8 cellular contexts compared by ENCODE assay signal in genomic region chr3:141412087-141412935, GRCh38. TPM values are rescaled to one million over a fixed set of nuclear protein-coding genes. Genes with fewer than 3 reads are reported as not detected.
DNase-seq lines count a peak whose midpoint lies in the region; ATAC-seq and TF ChIP-seq lines count a peak whose summit lies in the region.

No MANE protein-coding gene starts in this region.

- H3K27ac Mint-ChIP-seq in activated T-cell treated with anti-CD3 and anti-CD28 coated beads, Interleukin-2, amount 50 U/mL, for 24 hours: peak overlapping the region; percentile 99
- H3K27ac Mint-ChIP-seq in natural killer cell treated with Interleukin-12 subunit alpha and Interleukin-12 subunit beta and Interleukin-15 and Interleukin-18, amount 100 ng/mL, for 72 hours: peak overlapping the region; percentile 96

- H3K27ac ChIP-seq in esophagus muscularis mucosa (replicated peaks in 1 of 4) (peak overlapping the region; percentile 98 to 100 (median 99)), uterus (peak overlapping the region; percentile 99 to 100)

- no peak for TF ChIP-seq CTCF in esophagus muscularis mucosa (IDR thresholded peaks at IDR 0.05)
- TF ChIP-seq CTCF in uterus (IDR thresholded peaks at IDR 0.05): no peak

- H3K4me3 ChIP-seq in esophagus muscularis mucosa (peak overlapping the region; percentile 39 to 51 (median 47)), uterus (peak overlapping the region; percentile 18 to 32)

- peak; percentile 54 for ATAC-seq in GM18907 (IDR thresholded peaks at IDR 0.05; ENCODE audit: unreplicated experiment)
- peak; percentile 56 to 78 for ATAC-seq in natural killer cell treated with Interleukin-12 subunit alpha and Interleukin-12 subunit beta and Interleukin-15 and Interleukin-18, amount 100 ng/mL, for 72 hours
- no peak for ATAC-seq in HG03457 (IDR thresholded peaks at IDR 0.05; ENCODE audit: unreplicated experiment)

- H3K4me1 ChIP-seq in esophagus muscularis mucosa (peaks cover 92 to 100% (median 97%) of the 10 kb centered on the region in 4 donors), uterus (peaks cover 9 to 48% of the 10 kb centered on the region in 2 donors)

- peak overlapping the region; percentile 80 for H3K4me3 Mint-ChIP-seq in activated T-cell treated with anti-CD3 and anti-CD28 coated beads, Interleukin-2, amount 50 U/mL, for 24 hours
- peak overlapping the region; percentile 86 for H3K4me3 Mint-ChIP-seq in natural killer cell treated with Interleukin-12 subunit alpha and Interleukin-12 subunit beta and Interleukin-15 and Interleukin-18, amount 100 ng/mL, for 72 hours

- TF ChIP-seq EP300 in esophagus muscularis mucosa (IDR thresholded peaks at IDR 0.05): no peak

- H3K9me3 ChIP-seq in esophagus muscularis mucosa: no peaks in the 10 kb centered on the region
- no peaks in the 10 kb centered on the region for H3K9me3 ChIP-seq in uterus

- no peaks in the 10 kb centered on the region for H3K27me3 Mint-ChIP-seq in activated T-cell treated with anti-CD3 and anti-CD28 coated beads, Interleukin-2, amount 50 U/mL, for 24 hours
- no peaks in the 10 kb centered on the region for H3K27me3 Mint-ChIP-seq in natural killer cell treated with Interleukin-12 subunit alpha and Interleukin-12 subunit beta and Interleukin-15 and Interleukin-18, amount 100 ng/mL, for 72 hours

- peak; percentile 62 for DNase-seq in A172 (ENCODE audit: low spot score)
- DNase-seq in NCI-H2171 (lab: John Stamatoyannopoulos, UW): peak; percentile 4
- DNase-seq in activated T-cell treated with anti-CD3 and anti-CD28 coated beads, Interleukin-2, amount 50 U/mL, for 24 hours: peak; percentile 46
- DNase-seq in esophagus muscularis mucosa (ENCODE audit: extremely low spot score): no peak
- DNase-seq in natural killer cell treated with Interleukin-12 subunit alpha and Interleukin-12 subunit beta and Interleukin-15 and Interleukin-18, amount 100 ng/mL, for 72 hours (ENCODE audit: low spot score): peak; percentile 74
- peak; percentile 55 to 76 for DNase-seq in uterus

- H3K36me3 ChIP-seq in esophagus muscularis mucosa (peaks cover 4 to 45% (median 26%) of the 10 kb centered on the region in 4 donors), uterus (no peaks in the 10 kb centered on the region)

- intact Hi-C loops in esophagus muscularis mucosa (cut with DNase I): no loop called here
- intact Hi-C loops in uterus (cut with DNase I; ENCODE audit: low total_unique reads): no loop called here

- TF ChIP-seq POLR2A in esophagus muscularis mucosa (IDR thresholded peaks at IDR 0.05; ENCODE audit: low read depth): no peak
- TF ChIP-seq POLR2A in uterus (IDR thresholded peaks at IDR 0.05): peak in 1 of 2 donors; percentile 65

- no peaks in the 10 kb centered on the region for H3K27me3 ChIP-seq in esophagus muscularis mucosa
- H3K27me3 ChIP-seq in uterus: no peaks in the 10 kb centered on the region

- 6% methylated on average over 10 of the region's 10 CpGs for WGBS in esophagus muscularis mucosa

- peaks cover 56% of the 10 kb centered on the region for H3K36me3 Mint-ChIP-seq in activated T-cell treated with anti-CD3 and anti-CD28 coated beads, Interleukin-2, amount 50 U/mL, for 24 hours (ENCODE audit: low read depth)
- peaks cover 6% of the 10 kb centered on the region for H3K36me3 Mint-ChIP-seq in natural killer cell treated with Interleukin-12 subunit alpha and Interleukin-12 subunit beta and Interleukin-15 and Interleukin-18, amount 100 ng/mL, for 72 hours

- no peaks in the 10 kb centered on the region for H3K9me3 Mint-ChIP-seq in activated T-cell treated with anti-CD3 and anti-CD28 coated beads, Interleukin-2, amount 50 U/mL, for 24 hours
- no peaks in the 10 kb centered on the region for H3K9me3 Mint-ChIP-seq in natural killer cell treated with Interleukin-12 subunit alpha and Interleukin-12 subunit beta and Interleukin-15 and Interleukin-18, amount 100 ng/mL, for 72 hours

- H3K4me1 Mint-ChIP-seq in activated T-cell treated with anti-CD3 and anti-CD28 coated beads, Interleukin-2, amount 50 U/mL, for 24 hours (ENCODE audit: low read depth): peaks cover 91% of the 10 kb centered on the region
- peaks cover 52 to 56% of the 10 kb centered on the region in 2 donors for H3K4me1 Mint-ChIP-seq in natural killer cell treated with Interleukin-12 subunit alpha and Interleukin-12 subunit beta and Interleukin-15 and Interleukin-18, amount 100 ng/mL, for 72 hours (ENCODE audit: low read depth in 2 of 2)

RNA-seq across cellular contexts. Expression of gene ZBTB38, which starts 44.0 kb away (rescaled TPM):
- total RNA-seq in A172 (2014; rRNA removed; shearing (Covaris generic)): 81.2 and 94.1 TPM in 2 replicates
- total RNA-seq in esophagus muscularis mucosa (100 to 1,000 TPM; 163 to 250 (median 203) TPM), uterus (100 to 1,000 TPM; 125 to 183 (median 149) TPM)
- 10 to 100 TPM; 24.5 to 29.5 TPM for total RNA-seq in natural killer cell treated with Interleukin-12 subunit alpha and Interleukin-12 subunit beta and Interleukin-15 and Interleukin-18, amount 100 ng/mL, for 72 hours
